27 cellular contexts compared by ENCODE assay signal in genomic region chr4:163072222-163072621, GRCh38.
"Had no signal": no experiment of that assay in that cellular context is flagged by ENCODE, and none has a peak within 500 bp of the region (broad histone marks: within the 10 kb centered on the region; RNA-seq: fewer than 3 reads in every experiment).

No MANE protein-coding gene starts in this region.

- H3K9me3 ChIP-seq: colonic mucosa, esophagus squamous epithelium, gastroesophageal sphincter, neutrophil, pancreas, psoas muscle, right atrium auricular region, spleen, testis, vagina had no signal

- FAIRE-seq: keratinocyte, pancreas had no signal

- ATAC-seq: activated CD4-positive, CD25-positive, alpha-beta regulatory T cell treated with anti-CD3 and anti-CD28 coated beads, Interleukin-2, amount 50 U/mL, for 24 hours; activated naive CD8-positive, alpha-beta T cell treated with anti-CD3 and anti-CD28 coated beads, Interleukin-2, amount 50 U/mL, for 24 hours; gastroesophageal sphincter; left colon; pancreas; psoas muscle had no signal

- H3K27ac ChIP-seq: colonic mucosa, esophagus squamous epithelium, gastroesophageal sphincter, neutrophil, pancreas, psoas muscle, right atrium auricular region, spleen, testis, vagina had no signal

- H3K4me3 ChIP-seq: colonic mucosa, esophagus squamous epithelium, gastroesophageal sphincter, pancreas, psoas muscle, right atrium auricular region, spleen, testis, vagina had no signal

- H3K4me1 Mint-ChIP-seq: activated CD4-positive, alpha-beta memory T cell treated with anti-CD3 and anti-CD28 coated beads, Interleukin-2, amount 10 ng/mL, durations not matched to agents 7 days and 5 days; activated CD4-positive, alpha-beta T cell treated with anti-CD3 and anti-CD28 coated beads, Interleukin-2, amount 10 ng/mL, durations not matched to agents 24 days and 14 days; activated naive CD8-positive, alpha-beta T cell treated with anti-CD3 and anti-CD28 coated beads, Interleukin-2, amount 50 U/mL, for 24 hours; central memory CD8-positive, alpha-beta T cell; nephron had no signal

- H3K4me3 Mint-ChIP-seq: activated CD4-positive, alpha-beta memory T cell treated with anti-CD3 and anti-CD28 coated beads, Interleukin-2, amount 10 ng/mL, durations not matched to agents 7 days and 5 days; activated CD4-positive, alpha-beta T cell treated with anti-CD3 and anti-CD28 coated beads, Interleukin-2, amount 10 ng/mL, durations not matched to agents 24 days and 14 days; activated naive CD8-positive, alpha-beta T cell treated with anti-CD3 and anti-CD28 coated beads, Interleukin-2, amount 50 U/mL, for 24 hours; activated T-helper 1 cell treated with anti-CD3 and anti-CD28 coated beads, Interleukin-12 subunit alpha, Interleukin-12 subunit beta, Interleukin-2, Interleukin-4 antibody, amounts not matched to agents 30 ng/mL and 10 ng/mL and 1 ng/mL, durations not matched to agents 14 hours and 24 hours and 36 hours; brain; central memory CD8-positive, alpha-beta T cell; nephron; type B pancreatic cell had no signal

- H3K36me3 ChIP-seq: colonic mucosa, esophagus squamous epithelium, gastroesophageal sphincter, neutrophil, pancreas, right atrium auricular region, spleen, vagina had no signal

- DNase-seq: activated CD4-positive, alpha-beta memory T cell treated with anti-CD3 and anti-CD28 coated beads, Interleukin-2, amount 10 ng/mL, durations not matched to agents 7 days and 5 days; activated CD4-positive, alpha-beta T cell treated with anti-CD3 and anti-CD28 coated beads, Interleukin-2, amount 10 ng/mL, durations not matched to agents 24 days and 14 days; activated gamma-delta T cell; activated naive CD4-positive, alpha-beta T cell treated with anti-CD3 and anti-CD28 coated beads, Interleukin-2, amount 50 U/mL, for 16 hours; activated naive CD8-positive, alpha-beta T cell treated with anti-CD3 and anti-CD28 coated beads, Interleukin-2, amount 50 U/mL, for 24 hours; colonic mucosa; esophagus squamous epithelium; head of caudate nucleus; left colon; mesenchymal stem cell; pancreas; psoas muscle; spleen; stimulated activated CD4-positive, alpha-beta T cell treated with anti-CD3 and anti-CD28 coated beads, Interleukin-4, amount 100 ng/mL, for 1 hour; stimulated activated naive CD4-positive, alpha-beta T cell; testis had no signal

- H3K27me3 ChIP-seq: colonic mucosa, esophagus squamous epithelium, gastroesophageal sphincter, neutrophil, pancreas, right atrium auricular region, spleen, testis, vagina had no signal

- H3K27ac Mint-ChIP-seq: activated CD4-positive, alpha-beta memory T cell treated with anti-CD3 and anti-CD28 coated beads, Interleukin-2, amount 10 ng/mL, durations not matched to agents 7 days and 5 days; activated CD4-positive, alpha-beta T cell treated with anti-CD3 and anti-CD28 coated beads, Interleukin-2, amount 10 ng/mL, durations not matched to agents 24 days and 14 days; activated naive CD8-positive, alpha-beta T cell treated with anti-CD3 and anti-CD28 coated beads, Interleukin-2, amount 50 U/mL, for 24 hours; activated T-helper 1 cell treated with anti-CD3 and anti-CD28 coated beads, Interleukin-12 subunit alpha, Interleukin-12 subunit beta, Interleukin-2, Interleukin-4 antibody, amounts not matched to agents 30 ng/mL and 10 ng/mL and 1 ng/mL, durations not matched to agents 14 hours and 24 hours and 36 hours; brain; nephron; type B pancreatic cell had no signal

- H3K27me3 Mint-ChIP-seq: activated CD4-positive, alpha-beta T cell treated with anti-CD3 and anti-CD28 coated beads, Interleukin-2, amount 10 ng/mL, durations not matched to agents 24 days and 14 days; activated naive CD8-positive, alpha-beta T cell treated with anti-CD3 and anti-CD28 coated beads, Interleukin-2, amount 50 U/mL, for 24 hours; brain; central memory CD8-positive, alpha-beta T cell; type B pancreatic cell had no signal

- H3K9me3 Mint-ChIP-seq: activated CD4-positive, alpha-beta memory T cell treated with anti-CD3 and anti-CD28 coated beads, Interleukin-2, amount 10 ng/mL, durations not matched to agents 7 days and 5 days; activated CD4-positive, alpha-beta T cell treated with anti-CD3 and anti-CD28 coated beads, Interleukin-2, amount 10 ng/mL, durations not matched to agents 24 days and 14 days; activated naive CD8-positive, alpha-beta T cell treated with anti-CD3 and anti-CD28 coated beads, Interleukin-2, amount 50 U/mL, for 24 hours; activated T-helper 1 cell treated with anti-CD3 and anti-CD28 coated beads, Interleukin-12 subunit alpha, Interleukin-12 subunit beta, Interleukin-2, Interleukin-4 antibody, amounts not matched to agents 30 ng/mL and 10 ng/mL and 1 ng/mL, durations not matched to agents 14 hours and 24 hours and 36 hours; brain; central memory CD8-positive, alpha-beta T cell; nephron; type B pancreatic cell had no signal

- H3K36me3 Mint-ChIP-seq: brain, type B pancreatic cell had no signal

- H3K4me1 ChIP-seq: colonic mucosa, esophagus squamous epithelium, gastroesophageal sphincter, pancreas, psoas muscle, right atrium auricular region, spleen, testis, vagina had no signal
